Comparison of ENCODE assay signal across 9 cellular contexts in genomic region chr2:33457588-33458247, GRCh38. TPM values are rescaled to one million over a fixed set of nuclear protein-coding genes. Genes with fewer than 3 reads are reported as not detected.
DNase-seq lines count a peak whose midpoint lies in the region; ATAC-seq, FAIRE-seq and TF ChIP-seq lines count a peak whose summit lies in the region.
"Had no signal": no experiment of that assay in that cellular context is flagged by ENCODE, and none has a peak within 500 bp of the region (broad histone marks: within the 10 kb centered on the region; RNA-seq: fewer than 3 reads in every experiment).

No MANE protein-coding gene starts in this region.

- WGBS in pancreas, 2 donors = 18 to 21% methylated on average over 8 of the region's 8 CpGs

- peak overlapping the region in 2 of 4 donors; percentile 22 to 43 for H3K27ac ChIP-seq in pancreas
- no peak overlapping the region for H3K27ac ChIP-seq in WERI-Rb-1

- no peaks in the 10 kb centered on the region for H3K36me3 ChIP-seq in pancreas
- no peaks in the 10 kb centered on the region for H3K36me3 ChIP-seq in WERI-Rb-1

- H3K27me3 ChIP-seq in pancreas (no peaks in the 10 kb centered on the region), WERI-Rb-1 (ENCODE audit: insufficient read depth, low read depth, severe bottlenecking) (no peaks in the 10 kb centered on the region)

- DNase-seq in OCI-M1 (lab: John Stamatoyannopoulos, UW) (peak; percentile 20), pancreas (peak in 4 of 6 donors; percentile 46 to 66 (median 59)), GM03348 (ENCODE audit: low spot score) (no peak), WERI-Rb-1 (no peak), HPDE6-E6E7 (ENCODE audit: extremely low spot score) (no peak)
- DNase-seq: T1000 had no signal

- TF ChIP-seq CTCF in pancreas (IDR thresholded peaks at IDR 0.05) (no peak), WERI-Rb-1 (IDR thresholded peaks at IDR 0.05; ENCODE audit: low read depth, low read length) (no peak)

- H3K4me1 ChIP-seq in pancreas = peaks cover 0 to 13% (median 11%) of the 10 kb centered on the region in 3 donors

- ATAC-seq in GM19351 (IDR thresholded peaks at IDR 0.05; ENCODE audit: unreplicated experiment) = peak; percentile 73
- ATAC-seq in HG03095 (IDR thresholded peaks at IDR 0.05; ENCODE audit: unreplicated experiment) = peak; percentile 72
- peak; percentile 97 to 99 (median 98) for ATAC-seq in pancreas
- ATAC-seq in HG03025 (IDR thresholded peaks at IDR 0.05; ENCODE audit: low FRiP score, unreplicated experiment) = no peak

- intact Hi-C loops in pancreas (cut with DNase I) = no loop called here

- H3K4me3 ChIP-seq in pancreas = no peak overlapping the region
- no peak overlapping the region for H3K4me3 ChIP-seq in WERI-Rb-1 (ENCODE audit: low read depth, low read length)

- FAIRE-seq in pancreas (lab: Jason Lieb, UNC) = no peak

- H3K9me3 ChIP-seq in pancreas = no peaks in the 10 kb centered on the region
- H3K9me3 ChIP-seq in WERI-Rb-1 (ENCODE audit: severe bottlenecking) = no peaks in the 10 kb centered on the region

RNA-seq across cellular contexts. Expression of gene RASGRP3, which starts 18.7 kb away (rescaled TPM):
- total RNA-seq in pancreas = 10 to 100 TPM in 2 of 6 donors, 1 to 10 TPM in 3, under 1 TPM in 1; 0.92 to 14.9 (median 3.0) TPM
- 1 to 10 TPM; 2.1 to 3.4 TPM for polyA plus RNA-seq in pancreas

Comparison
In these comparisons a context has a peak if more than half of its experiments do, and no peak if none do; other contexts are left out.
1. DNase-seq: peak in OCI-M1 (single experiment) and pancreas (4 of 6); none in GM03348 (single experiment), WERI-Rb-1 (single experiment) and HPDE6-E6E7 (single experiment).